Comparison of ENCODE assay signal across 1 cellular context in the genomic region with DNA sequence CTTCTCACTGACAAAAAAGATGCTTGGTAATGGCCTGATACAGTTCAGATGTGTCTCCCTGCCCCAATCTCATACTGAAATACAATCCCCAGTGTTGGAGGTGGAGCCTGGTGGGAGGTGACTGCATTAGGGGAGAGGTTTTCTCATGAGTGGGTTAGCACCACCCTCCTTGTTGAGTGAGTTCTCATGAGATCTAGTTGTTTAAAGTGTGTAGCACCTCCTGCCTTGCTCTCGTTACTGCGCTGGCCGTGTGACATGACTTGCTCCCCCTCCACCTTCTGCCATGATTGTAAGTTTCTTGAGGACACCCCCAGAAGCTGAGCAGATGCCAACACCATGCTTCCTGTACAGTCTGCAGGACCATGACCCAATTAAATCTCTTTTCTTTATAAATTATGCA.
TF ChIP-seq lines count a peak whose summit lies in the region.

No MANE protein-coding gene starts in this region.

TF ChIP-seq in GM12878, 131 proteins besides CTCF, POLR2A, EP300 and RAD21:
- TF ChIP-seq SREBF1 (IDR thresholded peaks at IDR 0.05; ENCODE audit: low read length) (no peak), PAX8 (IDR thresholded peaks at IDR 0.05) (no peak)
- TF ChIP-seq, protein P1, sequence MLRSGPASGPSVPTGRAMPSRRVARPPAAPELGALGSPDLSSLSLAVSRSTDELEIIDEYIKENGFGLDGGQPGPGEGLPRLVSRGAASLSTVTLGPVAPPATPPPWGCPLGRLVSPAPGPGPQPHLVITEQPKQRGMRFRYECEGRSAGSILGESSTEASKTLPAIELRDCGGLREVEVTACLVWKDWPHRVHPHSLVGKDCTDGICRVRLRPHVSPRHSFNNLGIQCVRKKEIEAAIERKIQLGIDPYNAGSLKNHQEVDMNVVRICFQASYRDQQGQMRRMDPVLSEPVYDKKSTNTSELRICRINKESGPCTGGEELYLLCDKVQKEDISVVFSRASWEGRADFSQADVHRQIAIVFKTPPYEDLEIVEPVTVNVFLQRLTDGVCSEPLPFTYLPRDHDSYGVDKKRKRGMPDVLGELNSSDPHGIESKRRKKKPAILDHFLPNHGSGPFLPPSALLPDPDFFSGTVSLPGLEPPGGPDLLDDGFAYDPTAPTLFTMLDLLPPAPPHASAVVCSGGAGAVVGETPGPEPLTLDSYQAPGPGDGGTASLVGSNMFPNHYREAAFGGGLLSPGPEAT (IDR thresholded peaks at IDR 0.05; ENCODE audit: low read depth) = no peak
